Comparison of ENCODE assay signal across 10 cellular contexts in genomic region chr1:24294757-24295371, GRCh38. TPM values are rescaled to one million over a fixed set of nuclear protein-coding genes. Genes with fewer than 3 reads are reported as not detected.
DNase-seq lines count a peak whose midpoint lies in the region; ATAC-seq and TF ChIP-seq lines count a peak whose summit lies in the region.
"Had no signal": no experiment of that assay in that cellular context is flagged by ENCODE, and none has a peak within 500 bp of the region (broad histone marks: within the 10 kb centered on the region; RNA-seq: fewer than 3 reads in every experiment).

No MANE protein-coding gene starts in this region.

- H3K79me2 ChIP-seq in PC-9 (ENCODE audit: low read depth) = no peaks in the 10 kb centered on the region

- no peak overlapping the region for H2AFZ ChIP-seq in PC-9

- H3K36me3 ChIP-seq in PC-9 (ENCODE audit: low read depth) = no peaks in the 10 kb centered on the region
- H3K36me3 ChIP-seq in psoas muscle (ENCODE audit: insufficient read depth in 1 of 2, low read depth in 1 of 2) = no peaks in the 10 kb centered on the region

- H3K4me1 ChIP-seq in PC-9 (replicated peaks; ENCODE audit: insufficient read depth) (peaks cover 55% of the 10 kb centered on the region), psoas muscle (no peaks in the 10 kb centered on the region)

- POLR2A ChIA-PET in PC-9 (lab: Charles Lee; ENCODE audit: unreplicated experiment) = interaction anchor here (0.6 to 0.7 kb wide), 2 partner anchors 8 to 145 kb away, joined by 3 to 5 read pairs; no protein-coding TSS in a partner anchor

- TF ChIP-seq CTCF in PC-9 (conservative IDR thresholded peaks at IDR 0.05) (0 out of 2 replicates have a peak, but pooled peaks have one; percentile 25), fibroblast of the aortic adventitia (IDR thresholded peaks at IDR 0.05; ENCODE audit: insufficient read depth, low read length) (peak; percentile 26), psoas muscle (IDR thresholded peaks at IDR 0.05) (no peak)

- peaks cover 44% of the 10 kb centered on the region for H3F3A ChIP-seq in PC-9 (ENCODE audit: insufficient read depth, low read depth)

- no peaks in the 10 kb centered on the region for H3K36me3 Mint-ChIP-seq in activated T-cell treated with anti-CD3 and anti-CD28 coated beads, Interleukin-2, amount 50 U/mL, for 4 hours (ENCODE audit: insufficient read depth)

- peak overlapping the region; percentile 100 for H3K27ac ChIP-seq in PC-9
- H3K27ac ChIP-seq in psoas muscle = peak overlapping the region; percentile 58

- CTCF ChIA-PET in PC-9 (lab: Charles Lee) = interaction anchor here (0.6 kb wide), 2 partner anchors 91 to 145 kb away, joined by 3 to 4 read pairs; no protein-coding TSS in a partner anchor

- no peaks in the 10 kb centered on the region for H4K20me1 ChIP-seq in PC-9 (ENCODE audit: insufficient read depth)

- no peaks in the 10 kb centered on the region for H3K4me1 Mint-ChIP-seq in activated T-cell treated with anti-CD3 and anti-CD28 coated beads, Interleukin-2, amount 50 U/mL, for 4 hours (ENCODE audit: low read depth)

- H3K9me3 ChIP-seq in PC-9 (ENCODE audit: insufficient read depth, low read depth) (no peaks in the 10 kb centered on the region), psoas muscle (no peaks in the 10 kb centered on the region)

- H3K9me2 ChIP-seq in PC-9 (ENCODE audit: insufficient read depth) = no peaks in the 10 kb centered on the region

- TSS peak; percentile 67 for BruUV-seq in PC-9 (replicated peaks; lab: Mats Ljungman, UMichigan)

- DNase-seq in Caki2 (ENCODE audit: low read depth) (peak; percentile 99), PC-9 (peak; percentile 79 to 94), fibroblast of the aortic adventitia (ENCODE audit: low read depth) (peak; percentile 86), psoas muscle (peak; percentile 62 to 77), SW480 (ENCODE audit: low spot score) (no peak), COLO668 (lab: John Stamatoyannopoulos, UW; ENCODE audit: unreplicated experiment) (no peak)
- no peak for DNase-seq in activated T-cell treated with anti-CD3 and anti-CD28 coated beads, Interleukin-2, amount 50 U/mL, for 4 hours
- DNase-seq: foreskin melanocyte; stimulated activated CD4-positive, alpha-beta T cell treated with anti-CD3 and anti-CD28 coated beads, Interleukin-4, amount 100 ng/mL, for 1 hour had no signal

- H3K4me2 ChIP-seq in PC-9 = peak overlapping the region; percentile 90

- 55 to 65% (median 57%) methylated on average over 8 of the region's 8 CpGs for WGBS in psoas muscle, 3 donors

- H3K27me3 Mint-ChIP-seq in activated T-cell treated with anti-CD3 and anti-CD28 coated beads, Interleukin-2, amount 50 U/mL, for 4 hours (ENCODE audit: low read depth) = peaks cover 14% of the 10 kb centered on the region

- in situ Hi-C loops in Caki2 (cut with HindIII; ENCODE audit: low pct_unique_long_range_greater_than_20kb, low sequenced_read_pairs) = no loop called here

- intact Hi-C loops in PC-9 (cut with micrococcal nuclease; ENCODE audit: unreplicated experiment) (loop anchor here (1.0 to 2.0 kb wide), 2 partner anchors 28 to 29 kb away; no protein-coding TSS in a partner anchor), psoas muscle (cut with DNase I) (no loop called here)

- H3K9me3 Mint-ChIP-seq in activated T-cell treated with anti-CD3 and anti-CD28 coated beads, Interleukin-2, amount 50 U/mL, for 4 hours = no peaks in the 10 kb centered on the region

- H3K4me3 ChIP-seq in PC-9 (peak overlapping the region; percentile 46; the same call in 1 of the 2 replicates), fibroblast of the aortic adventitia (ENCODE audit: low read depth, low read length) (no peak overlapping the region), psoas muscle (no peak overlapping the region)

- peak; percentile 62 to 81 (median 72) for ATAC-seq in psoas muscle
- ATAC-seq in activated T-cell treated with anti-CD3 and anti-CD28 coated beads, Interleukin-2, amount 50 U/mL, for 4 hours = no peak
- no peak for ATAC-seq in GM19023 (IDR thresholded peaks at IDR 0.05; ENCODE audit: unreplicated experiment)

- H3K27me3 ChIP-seq in PC-9 (ENCODE audit: insufficient read depth, low read depth) = no peaks in the 10 kb centered on the region
- H3K27me3 ChIP-seq in psoas muscle (ENCODE audit: insufficient read depth in 3 of 3, low read length in 2 of 3) = peaks cover 0 to 8% (median 0%) of the 10 kb centered on the region in 3 donors

- H3K4me3 Mint-ChIP-seq in activated T-cell treated with anti-CD3 and anti-CD28 coated beads, Interleukin-2, amount 50 U/mL, for 4 hours = no peak overlapping the region

RNA-seq across cellular contexts. Expression of gene GRHL3, which starts 24.3 kb away (rescaled TPM):
- 0.03 and 0.26 TPM in 2 replicates for total RNA-seq in Caki2 (2014; rRNA removed; shearing (Covaris generic); ENCODE audit: low replicate concordance)
- total RNA-seq in PC-9 (2021) (1.1 and 1.7 TPM in 2 replicates), fibroblast of the aortic adventitia (ENCODE audit: low replicate concordance) (not detected in 2 replicates), psoas muscle (under 1 TPM in 1 of 4 donors, not detected in 3; 0.30 TPM)
- polyA plus RNA-seq in psoas muscle = under 1 TPM in 1 of 3 donors, not detected in 2; 0.08 TPM
- total RNA-seq in activated T-cell treated with anti-CD3 and anti-CD28 coated beads, Interleukin-2, amount 50 U/mL, for 4 hours = not detected

Comparison
In these comparisons a context has a peak if more than half of its experiments do, and no peak if none do; other contexts are left out.
1. DNase-seq: peak in Caki2 (single experiment), PC-9 (2 of 2), fibroblast of the aortic adventitia (single experiment) and psoas muscle (2 of 2); none in SW480 (single experiment), activated T-cell treated with anti-CD3 and anti-CD28 coated beads, Interleukin-2, amount 50 U/mL, for 4 hours (single experiment) and COLO668 (single experiment).
2. ATAC-seq: peak in psoas muscle (4 of 4); none in activated T-cell treated with anti-CD3 and anti-CD28 coated beads, Interleukin-2, amount 50 U/mL, for 4 hours (0 of 2) and GM19023 (single experiment).